Comparison of ENCODE assay signal across 13 cellular contexts in the genomic region with DNA sequence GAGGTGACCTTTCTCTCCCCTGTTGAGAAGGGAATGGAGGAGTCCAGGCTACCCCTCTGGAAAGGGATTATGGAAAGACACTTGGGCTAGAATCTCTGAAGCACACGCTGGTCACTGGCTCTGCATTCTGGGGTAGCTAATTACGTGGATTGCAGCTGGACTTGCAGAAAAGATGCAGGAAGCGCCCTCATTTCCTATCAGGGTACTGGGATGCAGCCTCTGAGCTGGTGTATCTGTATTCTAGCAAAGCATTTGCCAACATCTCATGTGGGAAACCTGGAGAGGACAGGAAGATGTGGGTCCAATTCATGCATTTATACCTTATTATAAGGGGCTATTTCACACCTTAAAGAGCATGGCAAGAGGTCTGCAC. TPM values are rescaled to one million over a fixed set of nuclear protein-coding genes. Genes with fewer than 3 reads are reported as not detected.
A peak's percentile ranks its signal among the peaks of the same experiment; 100 is the strongest.
DNase-seq lines count a peak whose midpoint lies in the region; ATAC-seq and TF ChIP-seq lines count a peak whose summit lies in the region.
"Had no signal": no experiment of that assay in that cellular context is flagged by ENCODE, and none has a peak within 500 bp of the region (broad histone marks: within the 10 kb centered on the region; RNA-seq: fewer than 3 reads in every experiment).

No MANE protein-coding gene starts in this region.

- H3K27ac ChIP-seq in dorsolateral prefrontal cortex (peak overlapping the region in 51 of 59 donors; percentile 8 to 91 (median 69)), SK-N-SH (ENCODE audit: low read depth in 2 of 2, low read length in 1 of 2) (no peak overlapping the region)
- H3K27ac ChIP-seq: uterus, VCaP had no signal

- peaks cover 77% of the 10 kb centered on the region for H3K4me1 Mint-ChIP-seq in activated CD8-positive, alpha-beta memory T cell treated with anti-CD3 and anti-CD28 coated beads, Interleukin-2, amount 10 ng/mL, durations not matched to agents 7 days and 5 days
- H3K4me1 Mint-ChIP-seq in T-helper 17 cell, result peaks cover 56% of the 10 kb centered on the region
- H3K4me1 Mint-ChIP-seq in stimulated activated naive CD8-positive, alpha-beta T cell treated with anti-CD3 and anti-CD28 coated beads, Interleukin-15, amount 100 ng/mL, for 72 hours, result peaks cover 100% of the 10 kb centered on the region

- H3K36me3 Mint-ChIP-seq in activated CD8-positive, alpha-beta memory T cell treated with anti-CD3 and anti-CD28 coated beads, Interleukin-2, amount 10 ng/mL, durations not matched to agents 7 days and 5 days, result peaks cover 24% of the 10 kb centered on the region
- H3K36me3 Mint-ChIP-seq in T-helper 17 cell (ENCODE audit: low read depth), result peaks cover 2% of the 10 kb centered on the region

- CTCF ChIA-PET in activated CD8-positive, alpha-beta memory T cell treated with anti-CD3 and anti-CD28 coated beads, Interleukin-2, amount 10 ng/mL, durations not matched to agents 7 days and 5 days (lab: Charles Lee), result interaction anchor here (0.8 to 21.3 kb wide), 7 partner anchors 10 to 493 kb away, joined by 3 to 530 read pairs (median 3); partner anchors contain the start of gene CD82
- CTCF ChIA-PET in SK-N-SH (lab: Yijun Ruan, JAX), result interaction anchor here (0.6 to 16.6 kb wide), 3 partner anchors 49 to 534 kb away, joined by 3 to 610 read pairs (median 3); partner anchors contain the start of gene CD82

- POLR2A ChIA-PET in SK-N-SH (lab: Yijun Ruan, JAX), result no interaction called here

- H3K27ac Mint-ChIP-seq in activated CD8-positive, alpha-beta memory T cell treated with anti-CD3 and anti-CD28 coated beads, Interleukin-2, amount 10 ng/mL, durations not matched to agents 7 days and 5 days, result peak overlapping the region; percentile 69
- H3K27ac Mint-ChIP-seq in T-helper 17 cell, result peak overlapping the region; percentile 97
- peak overlapping the region; percentile 91 to 92 for H3K27ac Mint-ChIP-seq in stimulated activated naive CD8-positive, alpha-beta T cell treated with anti-CD3 and anti-CD28 coated beads, Interleukin-15, amount 100 ng/mL, for 72 hours

- ATAC-seq in activated CD8-positive, alpha-beta memory T cell treated with anti-CD3 and anti-CD28 coated beads, Interleukin-2, amount 10 ng/mL, durations not matched to agents 7 days and 5 days, result no peak
- ATAC-seq in T-helper 17 cell, result no peak
- no peak for ATAC-seq in stimulated activated naive CD8-positive, alpha-beta T cell treated with anti-CD3 and anti-CD28 coated beads, Interleukin-15, amount 100 ng/mL, for 72 hours
- ATAC-seq: right cardiac atrium had no signal

- no peak overlapping the region for H3K9ac ChIP-seq in SK-N-SH

- intact Hi-C loops in dorsolateral prefrontal cortex (cut with DNase I), result loop anchor here in 1 of 2 donors (10.0 kb wide), 1 partner anchor 515 kb away; the partner anchor contains the start of gene EXT2

- no peaks in the 10 kb centered on the region for H3K27me3 Mint-ChIP-seq in activated CD8-positive, alpha-beta memory T cell treated with anti-CD3 and anti-CD28 coated beads, Interleukin-2, amount 10 ng/mL, durations not matched to agents 7 days and 5 days
- no peaks in the 10 kb centered on the region for H3K27me3 Mint-ChIP-seq in T-helper 17 cell
- no peaks in the 10 kb centered on the region for H3K27me3 Mint-ChIP-seq in stimulated activated naive CD8-positive, alpha-beta T cell treated with anti-CD3 and anti-CD28 coated beads, Interleukin-15, amount 100 ng/mL, for 72 hours

- H3K4me1 ChIP-seq in SK-N-SH (ENCODE audit: control insufficient read depth in 1 of 2, insufficient read depth in 2 of 2, low read depth in 1 of 2, low read length in 1 of 2), result peaks cover 0 to 4% of the 10 kb centered on the region in 2 experiments; a peak in 1 of 4 replicates
- H3K4me1 ChIP-seq: uterus had no signal

- H2AFZ ChIP-seq in SK-N-SH (ENCODE audit: low read depth), result no peak overlapping the region

- H3K9me2 ChIP-seq in SK-N-SH, result no peaks in the 10 kb centered on the region

- H3K9me3 ChIP-seq in T-helper 17 cell (ENCODE audit: control insufficient read depth, low read length, poor library complexity, severe bottlenecking) (no peaks in the 10 kb centered on the region), SK-N-SH (no peaks in the 10 kb centered on the region)
- H3K9me3 ChIP-seq: uterus had no signal

- TF ChIP-seq EP300 in SK-N-SH (IDR thresholded peaks at IDR 0.05; ENCODE audit: borderline replicate concordance in 1 of 2, low read depth in 1 of 2, low read length in 1 of 2), result no peak

- no peaks in the 10 kb centered on the region for H3K79me2 ChIP-seq in SK-N-SH (ENCODE audit: insufficient read depth)

- no peak for TF ChIP-seq RAD21 in SK-N-SH (IDR thresholded peaks at IDR 0.05; ENCODE audit: low read length)

- no peaks in the 10 kb centered on the region for H3K9me3 Mint-ChIP-seq in activated CD8-positive, alpha-beta memory T cell treated with anti-CD3 and anti-CD28 coated beads, Interleukin-2, amount 10 ng/mL, durations not matched to agents 7 days and 5 days (ENCODE audit: low read depth)
- H3K9me3 Mint-ChIP-seq in stimulated activated naive CD8-positive, alpha-beta T cell treated with anti-CD3 and anti-CD28 coated beads, Interleukin-15, amount 100 ng/mL, for 72 hours, result no peaks in the 10 kb centered on the region

- no peak overlapping the region for H3K4me3 ChIP-seq in dorsolateral prefrontal cortex
- no peak overlapping the region for H3K4me3 ChIP-seq in SK-N-SH (ENCODE audit: low read depth in 2 of 2, low read length in 1 of 2)
- H3K4me3 ChIP-seq: uterus had no signal

- H3F3A ChIP-seq in SK-N-SH (replicated peaks; ENCODE audit: insufficient read depth), result no peaks in the 10 kb centered on the region

- H3K36me3 ChIP-seq in SK-N-SH (replicated peaks in 1 of 2; ENCODE audit: control insufficient read depth in 1 of 2, insufficient read depth in 2 of 2, low read length in 1 of 2), result no peaks in the 10 kb centered on the region
- H3K36me3 ChIP-seq: uterus had no signal

- no peak overlapping the region for H3K4me2 ChIP-seq in SK-N-SH

- no peak overlapping the region for H3K4me3 Mint-ChIP-seq in activated CD8-positive, alpha-beta memory T cell treated with anti-CD3 and anti-CD28 coated beads, Interleukin-2, amount 10 ng/mL, durations not matched to agents 7 days and 5 days
- peak overlapping the region; percentile 74 for H3K4me3 Mint-ChIP-seq in T-helper 17 cell
- H3K4me3 Mint-ChIP-seq in stimulated activated naive CD8-positive, alpha-beta T cell treated with anti-CD3 and anti-CD28 coated beads, Interleukin-15, amount 100 ng/mL, for 72 hours, result peak overlapping the region; percentile 61 to 72

- DNase-seq in activated CD8-positive, alpha-beta memory T cell treated with anti-CD3 and anti-CD28 coated beads, Interleukin-2, amount 10 ng/mL, durations not matched to agents 7 days and 5 days, result no peak
- DNase-seq in activated CD8-positive, alpha-beta memory T cell treated with anti-CD3 and anti-CD28 coated beads for 24 hours, result no peak
- DNase-seq in T-helper 17 cell (no peak), dorsolateral prefrontal cortex (no peak), GM19238 (ENCODE audit: insufficient read length, low spot score) (no peak), KG1 (lab: John Stamatoyannopoulos, UW) (no peak), SK-N-SH (no peak)
- no peak for DNase-seq in stimulated activated naive CD8-positive, alpha-beta T cell treated with anti-CD3 and anti-CD28 coated beads, Interleukin-15, amount 100 ng/mL, for 72 hours
- DNase-seq: DMS 273 treated with DMSO at 0.1 percent for 48 hours, left colon, uterus had no signal

- no peaks in the 10 kb centered on the region for H4K20me1 ChIP-seq in SK-N-SH (ENCODE audit: insufficient read depth)

- 60% methylated on average over 2 of the region's 3 CpGs for WGBS in SK-N-SH (ENCODE audit: low lambda C conversion rate)

- TF ChIP-seq CTCF in dorsolateral prefrontal cortex (IDR thresholded peaks at IDR 0.05 in 54 of 56, conservative IDR thresholded peaks at IDR 0.05 in 2 of 56; ENCODE audit: low read depth in 1 of 56, partially characterized antibody in 56 of 56) (no peak), SK-N-SH (IDR thresholded peaks at IDR 0.05) (no peak)

- no peaks in the 10 kb centered on the region for H3K27me3 ChIP-seq in dorsolateral prefrontal cortex
- H3K27me3 ChIP-seq in SK-N-SH (ENCODE audit: insufficient read depth), result no peaks in the 10 kb centered on the region
- H3K27me3 ChIP-seq: uterus had no signal

TF ChIP-seq in SK-N-SH, 30 proteins besides CTCF, POLR2A, EP300 and RAD21 (continues in another document):
- no peak for TF ChIP-seq NFIC (IDR thresholded peaks at IDR 0.05; ENCODE audit: borderline replicate concordance)
- TF ChIP-seq TEAD4 (IDR thresholded peaks at IDR 0.05; ENCODE audit: borderline replicate concordance, insufficient read depth), result no peak
- TF ChIP-seq SMC3 (IDR thresholded peaks at IDR 0.05; ENCODE audit: low read depth, low read length), result no peak
- no peak for TF ChIP-seq GATA2 (CRISPR knock-in tag; IDR thresholded peaks at IDR 0.05)
- no peak for TF ChIP-seq MEF2A (IDR thresholded peaks at IDR 0.05; ENCODE audit: borderline replicate concordance, low read depth)
- TF ChIP-seq RCOR1 (IDR thresholded peaks at IDR 0.05; ENCODE audit: low read length), result no peak
- no peak for TF ChIP-seq USF1 (IDR thresholded peaks at IDR 0.05; ENCODE audit: borderline replicate concordance, low read depth)
- TF ChIP-seq JUND (IDR thresholded peaks at IDR 0.05), result no peak
- no peak for TF ChIP-seq NRF1 (IDR thresholded peaks at IDR 0.05; ENCODE audit: low read depth, low read length)

RNA-seq across cellular contexts. Expression of gene CD82, which starts 44.3 kb away (rescaled TPM):
- 100 to 1,000 TPM in 1 of 2 experiments, 10 to 100 TPM in 1; 90.2 to 285 TPM for total RNA-seq in activated CD8-positive, alpha-beta memory T cell treated with anti-CD3 and anti-CD28 coated beads, Interleukin-2, amount 10 ng/mL, durations not matched to agents 7 days and 5 days
- total RNA-seq in T-helper 17 cell (100 to 1,000 TPM; 112 to 146 TPM), dorsolateral prefrontal cortex (100 to 1,000 TPM in 11 of 120 experiments, 10 to 100 TPM in 109; 22.6 to 179 (median 59.4) TPM)
- polyA plus RNA-seq in SK-N-SH (2012; rRNA removed), result 35.6 and 39.2 TPM in 2 replicates
- 17.9 and 24.9 TPM in 2 replicates for polyA plus RNA-seq in SK-N-SH (2012; cell fraction: cytosol; rRNA removed)
- 12.5 and 16.5 TPM in 2 replicates for polyA plus RNA-seq in SK-N-SH (2012; cell fraction: nucleus; rRNA removed)

Comparison
In these comparisons a context has a peak if more than half of its experiments do, and no peak if none do; other contexts are left out.
1. H3K27ac ChIP-seq: peak in dorsolateral prefrontal cortex (51 of 59); none in SK-N-SH (0 of 2).
2. Peak in every context shown above with its lines, with median percentiles within 50 percentile points of each other: H3K27ac Mint-ChIP-seq.